ENCODE assay signal across 1 cellular context in the genomic region with DNA sequence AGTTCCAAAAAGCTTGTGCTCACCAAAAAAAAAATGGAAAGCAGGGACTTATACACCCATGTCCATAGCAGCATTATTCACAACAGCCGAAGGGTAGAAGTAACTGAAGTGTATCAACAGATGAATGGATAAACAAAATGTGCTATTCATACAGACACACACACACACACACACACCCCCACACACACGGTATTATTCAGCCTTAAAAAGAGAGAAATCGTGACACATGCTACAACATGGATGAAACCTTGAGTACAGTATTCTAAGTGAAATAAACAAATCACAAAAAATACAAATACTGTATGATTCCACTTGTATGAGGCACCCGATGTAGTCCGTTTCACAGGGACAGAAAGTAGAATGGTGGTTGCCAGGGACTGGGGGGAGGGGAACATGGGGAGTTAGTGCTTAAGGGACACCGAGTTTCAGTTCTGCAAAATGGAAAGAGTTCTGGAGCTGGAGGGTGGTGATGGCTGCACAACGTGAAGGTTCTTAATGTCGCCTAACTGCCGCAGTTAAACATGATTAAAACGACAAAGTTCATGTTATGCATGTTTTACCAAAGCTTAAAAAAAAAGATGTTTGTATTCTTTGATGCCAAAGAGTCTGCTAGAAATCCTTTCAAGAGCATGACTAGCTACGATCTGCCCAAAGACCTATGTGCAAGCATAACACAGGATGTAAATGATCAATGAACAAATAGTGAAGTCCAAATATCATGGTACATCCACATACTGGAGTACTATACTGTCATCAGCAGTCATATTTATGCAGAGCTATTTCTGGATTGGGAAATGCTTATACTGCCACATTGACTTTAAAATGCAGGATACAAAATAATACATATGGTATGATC.
TF ChIP-seq lines count a peak whose summit lies in the region.

No MANE protein-coding gene starts in this region.

TF ChIP-seq in HepG2, 621 proteins besides CTCF, POLR2A, EP300 and RAD21 (continued from another document and continues in another):
- TF ChIP-seq EHMT2 (IDR thresholded peaks at IDR 0.05; ENCODE audit: borderline replicate concordance, low read depth, low read length) (no peak), RARG (CRISPR knock-in tag; IDR thresholded peaks at IDR 0.05; ENCODE audit: low read depth) (no peak), ZNF678 (CRISPR knock-in tag; IDR thresholded peaks at IDR 0.05) (no peak), ZNF335 (CRISPR knock-in tag; IDR thresholded peaks at IDR 0.05) (no peak), ZFP62 (CRISPR knock-in tag; IDR thresholded peaks at IDR 0.05) (no peak), ZNF224 (CRISPR knock-in tag; IDR thresholded peaks at IDR 0.05) (no peak), ZBTB1 (CRISPR knock-in tag; IDR thresholded peaks at IDR 0.05; ENCODE audit: borderline replicate concordance) (no peak), BRD4 (CRISPR knock-in tag; IDR thresholded peaks at IDR 0.05) (no peak), NR2F6 (IDR thresholded peaks at IDR 0.05) (0 out of 2 replicates have a peak, but pooled peaks have one; percentile 25), NR2F6 (CRISPR knock-in tag; IDR thresholded peaks at IDR 0.05) (no peak), TCF12 (IDR thresholded peaks at IDR 0.05) (no peak), TCF12 (CRISPR knock-in tag; IDR thresholded peaks at IDR 0.05) (no peak), PHF8 (CRISPR knock-in tag; IDR thresholded peaks at IDR 0.05) (no peak), SRSF4 (IDR thresholded peaks at IDR 0.05; ENCODE audit: low read depth, low read length, poor library complexity, severe bottlenecking) (no peak), TARDBP (CRISPR knock-in tag; IDR thresholded peaks at IDR 0.05) (0 out of 2 replicates have a peak, but pooled peaks have one; percentile 43), TEAD2 (CRISPR knock-in tag; IDR thresholded peaks at IDR 0.05) (no peak), CBFB (CRISPR knock-in tag; IDR thresholded peaks at IDR 0.05) (no peak), SRY (CRISPR knock-in tag; IDR thresholded peaks at IDR 0.05) (no peak), ZNF564 (CRISPR knock-in tag; IDR thresholded peaks at IDR 0.05) (no peak), SOX13 (IDR thresholded peaks at IDR 0.05) (no peak), SOX13 (CRISPR knock-in tag; conservative IDR thresholded peaks at IDR 0.05 in 1 of 2, IDR thresholded peaks at IDR 0.05 in 1 of 2) (peak in 1 of 2 experiments; percentile 51; a peak in 1 of 4 replicates), MTA3 (CRISPR knock-in tag; IDR thresholded peaks at IDR 0.05) (no peak), CREM (IDR thresholded peaks at IDR 0.05) (peak; percentile 59; the same call in 1 of the 2 replicates), CREM (CRISPR knock-in tag; IDR thresholded peaks at IDR 0.05) (no peak), ZBTB21 (CRISPR knock-in tag; IDR thresholded peaks at IDR 0.05) (no peak), ZFP36L1 (CRISPR knock-in tag; IDR thresholded peaks at IDR 0.05) (no peak), REPIN1 (CRISPR knock-in tag; IDR thresholded peaks at IDR 0.05; ENCODE audit: borderline replicate concordance, low read depth) (0 out of 2 replicates have a peak, but pooled peaks have one; percentile 36), ZBTB8A (CRISPR knock-in tag; IDR thresholded peaks at IDR 0.05; ENCODE audit: borderline replicate concordance, low read depth) (no peak), SALL1 (CRISPR knock-in tag; IDR thresholded peaks at IDR 0.05) (no peak; the same call in 1 of the 2 replicates), ZNF850 (CRISPR knock-in tag; conservative IDR thresholded peaks at IDR 0.05) (no peak), DPF2 (CRISPR knock-in tag; IDR thresholded peaks at IDR 0.05; ENCODE audit: borderline replicate concordance, low read depth) (no peak), ZNF367 (CRISPR knock-in tag; IDR thresholded peaks at IDR 0.05; ENCODE audit: borderline replicate concordance) (no peak), CENPT (CRISPR knock-in tag; IDR thresholded peaks at IDR 0.05; ENCODE audit: low read depth) (no peak), HNRNPL (IDR thresholded peaks at IDR 0.05; ENCODE audit: low read depth, low read length) (no peak), PITX1 (CRISPR knock-in tag; IDR thresholded peaks at IDR 0.05) (no peak), ZNF777 (CRISPR knock-in tag; IDR thresholded peaks at IDR 0.05) (no peak), FIP1L1 (IDR thresholded peaks at IDR 0.05; ENCODE audit: borderline replicate concordance, insufficient read depth, low read depth, low read length) (no peak)
- TF ChIP-seq, protein P1, sequence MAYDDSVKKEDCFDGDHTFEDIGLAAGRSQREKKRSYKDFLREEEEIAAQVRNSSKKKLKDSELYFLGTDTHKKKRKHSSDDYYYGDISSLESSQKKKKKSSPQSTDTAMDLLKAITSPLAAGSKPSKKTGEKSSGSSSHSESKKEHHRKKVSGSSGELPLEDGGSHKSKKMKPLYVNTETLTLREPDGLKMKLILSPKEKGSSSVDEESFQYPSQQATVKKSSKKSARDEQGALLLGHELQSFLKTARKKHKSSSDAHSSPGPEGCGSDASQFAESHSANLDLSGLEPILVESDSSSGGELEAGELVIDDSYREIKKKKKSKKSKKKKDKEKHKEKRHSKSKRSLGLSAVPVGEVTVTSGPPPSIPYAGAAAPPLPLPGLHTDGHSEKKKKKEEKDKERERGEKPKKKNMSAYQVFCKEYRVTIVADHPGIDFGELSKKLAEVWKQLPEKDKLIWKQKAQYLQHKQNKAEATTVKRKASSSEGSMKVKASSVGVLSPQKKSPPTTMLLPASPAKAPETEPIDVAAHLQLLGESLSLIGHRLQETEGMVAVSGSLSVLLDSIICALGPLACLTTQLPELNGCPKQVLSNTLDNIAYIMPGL (CRISPR knock-in tag; IDR thresholded peaks at IDR 0.05; ENCODE audit: borderline replicate concordance in 1 of 2, low read depth in 1 of 2): peak in 1 of 2 experiments; percentile 32; a peak in 1 of 4 replicates
- TF ChIP-seq, protein P2, sequence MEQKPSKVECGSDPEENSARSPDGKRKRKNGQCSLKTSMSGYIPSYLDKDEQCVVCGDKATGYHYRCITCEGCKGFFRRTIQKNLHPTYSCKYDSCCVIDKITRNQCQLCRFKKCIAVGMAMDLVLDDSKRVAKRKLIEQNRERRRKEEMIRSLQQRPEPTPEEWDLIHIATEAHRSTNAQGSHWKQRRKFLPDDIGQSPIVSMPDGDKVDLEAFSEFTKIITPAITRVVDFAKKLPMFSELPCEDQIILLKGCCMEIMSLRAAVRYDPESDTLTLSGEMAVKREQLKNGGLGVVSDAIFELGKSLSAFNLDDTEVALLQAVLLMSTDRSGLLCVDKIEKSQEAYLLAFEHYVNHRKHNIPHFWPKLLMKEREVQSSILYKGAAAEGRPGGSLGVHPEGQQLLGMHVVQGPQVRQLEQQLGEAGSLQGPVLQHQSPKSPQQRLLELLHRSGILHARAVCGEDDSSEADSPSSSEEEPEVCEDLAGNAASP (CRISPR knock-in tag; IDR thresholded peaks at IDR 0.05; ENCODE audit: borderline replicate concordance): no peak
- TF ChIP-seq, protein P3, sequence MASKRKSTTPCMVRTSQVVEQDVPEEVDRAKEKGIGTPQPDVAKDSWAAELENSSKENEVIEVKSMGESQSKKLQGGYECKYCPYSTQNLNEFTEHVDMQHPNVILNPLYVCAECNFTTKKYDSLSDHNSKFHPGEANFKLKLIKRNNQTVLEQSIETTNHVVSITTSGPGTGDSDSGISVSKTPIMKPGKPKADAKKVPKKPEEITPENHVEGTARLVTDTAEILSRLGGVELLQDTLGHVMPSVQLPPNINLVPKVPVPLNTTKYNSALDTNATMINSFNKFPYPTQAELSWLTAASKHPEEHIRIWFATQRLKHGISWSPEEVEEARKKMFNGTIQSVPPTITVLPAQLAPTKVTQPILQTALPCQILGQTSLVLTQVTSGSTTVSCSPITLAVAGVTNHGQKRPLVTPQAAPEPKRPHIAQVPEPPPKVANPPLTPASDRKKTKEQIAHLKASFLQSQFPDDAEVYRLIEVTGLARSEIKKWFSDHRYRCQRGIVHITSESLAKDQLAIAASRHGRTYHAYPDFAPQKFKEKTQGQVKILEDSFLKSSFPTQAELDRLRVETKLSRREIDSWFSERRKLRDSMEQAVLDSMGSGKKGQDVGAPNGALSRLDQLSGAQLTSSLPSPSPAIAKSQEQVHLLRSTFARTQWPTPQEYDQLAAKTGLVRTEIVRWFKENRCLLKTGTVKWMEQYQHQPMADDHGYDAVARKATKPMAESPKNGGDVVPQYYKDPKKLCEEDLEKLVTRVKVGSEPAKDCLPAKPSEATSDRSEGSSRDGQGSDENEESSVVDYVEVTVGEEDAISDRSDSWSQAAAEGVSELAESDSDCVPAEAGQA (IDR thresholded peaks at IDR 0.05; ENCODE audit: low read depth): no peak
- TF ChIP-seq, protein P3 (CRISPR knock-in tag; IDR thresholded peaks at IDR 0.05; ENCODE audit: borderline replicate concordance): no peak
- TF ChIP-seq, protein P4, sequence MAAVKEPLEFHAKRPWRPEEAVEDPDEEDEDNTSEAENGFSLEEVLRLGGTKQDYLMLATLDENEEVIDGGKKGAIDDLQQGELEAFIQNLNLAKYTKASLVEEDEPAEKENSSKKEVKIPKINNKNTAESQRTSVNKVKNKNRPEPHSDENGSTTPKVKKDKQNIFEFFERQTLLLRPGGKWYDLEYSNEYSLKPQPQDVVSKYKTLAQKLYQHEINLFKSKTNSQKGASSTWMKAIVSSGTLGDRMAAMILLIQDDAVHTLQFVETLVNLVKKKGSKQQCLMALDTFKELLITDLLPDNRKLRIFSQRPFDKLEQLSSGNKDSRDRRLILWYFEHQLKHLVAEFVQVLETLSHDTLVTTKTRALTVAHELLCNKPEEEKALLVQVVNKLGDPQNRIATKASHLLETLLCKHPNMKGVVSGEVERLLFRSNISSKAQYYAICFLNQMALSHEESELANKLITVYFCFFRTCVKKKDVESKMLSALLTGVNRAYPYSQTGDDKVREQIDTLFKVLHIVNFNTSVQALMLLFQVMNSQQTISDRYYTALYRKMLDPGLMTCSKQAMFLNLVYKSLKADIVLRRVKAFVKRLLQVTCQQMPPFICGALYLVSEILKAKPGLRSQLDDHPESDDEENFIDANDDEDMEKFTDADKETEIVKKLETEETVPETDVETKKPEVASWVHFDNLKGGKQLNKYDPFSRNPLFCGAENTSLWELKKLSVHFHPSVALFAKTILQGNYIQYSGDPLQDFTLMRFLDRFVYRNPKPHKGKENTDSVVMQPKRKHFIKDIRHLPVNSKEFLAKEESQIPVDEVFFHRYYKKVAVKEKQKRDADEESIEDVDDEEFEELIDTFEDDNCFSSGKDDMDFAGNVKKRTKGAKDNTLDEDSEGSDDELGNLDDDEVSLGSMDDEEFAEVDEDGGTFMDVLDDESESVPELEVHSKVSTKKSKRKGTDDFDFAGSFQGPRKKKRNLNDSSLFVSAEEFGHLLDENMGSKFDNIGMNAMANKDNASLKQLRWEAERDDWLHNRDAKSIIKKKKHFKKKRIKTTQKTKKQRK (IDR thresholded peaks at IDR 0.05; ENCODE audit: low read length): no peak
- TF ChIP-seq, protein P5, sequence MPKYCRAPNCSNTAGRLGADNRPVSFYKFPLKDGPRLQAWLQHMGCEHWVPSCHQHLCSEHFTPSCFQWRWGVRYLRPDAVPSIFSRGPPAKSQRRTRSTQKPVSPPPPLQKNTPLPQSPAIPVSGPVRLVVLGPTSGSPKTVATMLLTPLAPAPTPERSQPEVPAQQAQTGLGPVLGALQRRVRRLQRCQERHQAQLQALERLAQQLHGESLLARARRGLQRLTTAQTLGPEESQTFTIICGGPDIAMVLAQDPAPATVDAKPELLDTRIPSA (CRISPR knock-in tag; IDR thresholded peaks at IDR 0.05; ENCODE audit: borderline replicate concordance): no peak
- TF ChIP-seq, protein P6, sequence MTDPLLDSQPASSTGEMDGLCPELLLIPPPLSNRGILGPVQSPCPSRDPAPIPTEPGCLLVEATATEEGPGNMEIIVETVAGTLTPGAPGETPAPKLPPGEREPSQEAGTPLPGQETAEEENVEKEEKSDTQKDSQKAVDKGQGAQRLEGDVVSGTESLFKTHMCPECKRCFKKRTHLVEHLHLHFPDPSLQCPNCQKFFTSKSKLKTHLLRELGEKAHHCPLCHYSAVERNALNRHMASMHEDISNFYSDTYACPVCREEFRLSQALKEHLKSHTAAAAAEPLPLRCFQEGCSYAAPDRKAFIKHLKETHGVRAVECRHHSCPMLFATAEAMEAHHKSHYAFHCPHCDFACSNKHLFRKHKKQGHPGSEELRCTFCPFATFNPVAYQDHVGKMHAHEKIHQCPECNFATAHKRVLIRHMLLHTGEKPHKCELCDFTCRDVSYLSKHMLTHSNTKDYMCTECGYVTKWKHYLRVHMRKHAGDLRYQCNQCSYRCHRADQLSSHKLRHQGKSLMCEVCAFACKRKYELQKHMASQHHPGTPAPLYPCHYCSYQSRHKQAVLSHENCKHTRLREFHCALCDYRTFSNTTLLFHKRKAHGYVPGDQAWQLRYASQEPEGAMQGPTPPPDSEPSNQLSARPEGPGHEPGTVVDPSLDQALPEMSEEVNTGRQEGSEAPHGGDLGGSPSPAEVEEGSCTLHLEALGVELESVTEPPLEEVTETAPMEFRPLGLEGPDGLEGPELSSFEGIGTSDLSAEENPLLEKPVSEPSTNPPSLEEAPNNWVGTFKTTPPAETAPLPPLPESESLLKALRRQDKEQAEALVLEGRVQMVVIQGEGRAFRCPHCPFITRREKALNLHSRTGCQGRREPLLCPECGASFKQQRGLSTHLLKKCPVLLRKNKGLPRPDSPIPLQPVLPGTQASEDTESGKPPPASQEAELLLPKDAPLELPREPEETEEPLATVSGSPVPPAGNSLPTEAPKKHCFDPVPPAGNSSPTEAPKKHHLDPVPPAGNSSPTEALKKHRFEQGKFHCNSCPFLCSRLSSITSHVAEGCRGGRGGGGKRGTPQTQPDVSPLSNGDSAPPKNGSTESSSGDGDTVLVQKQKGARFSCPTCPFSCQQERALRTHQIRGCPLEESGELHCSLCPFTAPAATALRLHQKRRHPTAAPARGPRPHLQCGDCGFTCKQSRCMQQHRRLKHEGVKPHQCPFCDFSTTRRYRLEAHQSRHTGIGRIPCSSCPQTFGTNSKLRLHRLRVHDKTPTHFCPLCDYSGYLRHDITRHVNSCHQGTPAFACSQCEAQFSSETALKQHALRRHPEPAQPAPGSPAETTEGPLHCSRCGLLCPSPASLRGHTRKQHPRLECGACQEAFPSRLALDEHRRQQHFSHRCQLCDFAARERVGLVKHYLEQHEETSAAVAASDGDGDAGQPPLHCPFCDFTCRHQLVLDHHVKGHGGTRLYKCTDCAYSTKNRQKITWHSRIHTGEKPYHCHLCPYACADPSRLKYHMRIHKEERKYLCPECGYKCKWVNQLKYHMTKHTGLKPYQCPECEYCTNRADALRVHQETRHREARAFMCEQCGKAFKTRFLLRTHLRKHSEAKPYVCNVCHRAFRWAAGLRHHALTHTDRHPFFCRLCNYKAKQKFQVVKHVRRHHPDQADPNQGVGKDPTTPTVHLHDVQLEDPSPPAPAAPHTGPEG (CRISPR knock-in tag; IDR thresholded peaks at IDR 0.05): no peak
